Comparison of ENCODE assay signal across 24 cellular contexts in the genomic region with DNA sequence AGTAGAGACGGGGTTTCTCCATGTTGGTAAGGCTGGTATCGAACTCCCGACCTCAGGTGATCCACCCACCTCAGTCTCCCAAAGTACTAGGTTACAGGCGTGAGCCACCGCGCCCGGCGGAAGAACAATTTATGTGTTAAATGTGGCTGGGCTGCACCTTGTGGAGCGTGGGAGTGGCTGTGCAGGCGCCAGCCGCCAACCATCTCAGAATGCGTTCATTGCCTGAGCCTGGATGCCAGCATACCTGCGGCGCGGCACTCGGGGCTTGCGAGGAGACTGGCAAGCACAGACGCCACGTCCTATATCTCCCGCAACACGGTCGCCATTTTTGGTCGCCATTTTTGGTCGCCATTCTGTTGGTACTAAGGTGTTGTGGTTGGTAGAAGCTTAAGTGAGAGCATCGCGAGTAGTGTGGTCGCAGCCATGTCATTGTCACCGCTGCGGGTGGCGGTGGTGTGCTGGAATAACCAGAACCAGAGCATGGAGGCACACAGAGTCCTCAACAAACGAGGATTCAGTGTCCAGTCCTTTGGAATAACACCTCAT.
"Had no signal": no experiment of that assay in that cellular context is flagged by ENCODE, and none has a peak within 500 bp of the region (broad histone marks: within the 10 kb centered on the region; RNA-seq: fewer than 3 reads in every experiment).

No MANE protein-coding gene starts in this region.

- H3K36me3 ChIP-seq: SJSA1 had no signal

- H3K27me3 ChIP-seq: SJSA1 had no signal

- H3K4me1 ChIP-seq: SJSA1 had no signal

- H3K27ac ChIP-seq: HL-60, SJSA1, SK-N-MC had no signal

- H3K4me3 Mint-ChIP-seq: IgD-negative memory B cell had no signal

- FAIRE-seq: HTR-8/SVneo, RCC 7860 had no signal

- DNase-seq: KBM-7, MV-4-11, NCI-H1048, NCI-H1105, NCI-H1417, NCI-H1436 treated with DMSO at 0.1 percent for 48 hours, NCI-H187, NCI-H2029, NCI-H2081 treated with DMSO at 0.1 percent for 48 hours, NCI-H2171 treated with DMSO at 0.1 percent for 48 hours, NCI-H226, NCI-H446, NCI-H510A, NCI-H524 treated with DMSO at 0.1 percent for 48 hours, NCI-H69, Right ventricle myocardium superior, RPMI8226, SIG-M5 had no signal

- H3K27ac Mint-ChIP-seq: IgD-negative memory B cell had no signal

- H3K4me1 Mint-ChIP-seq: IgD-negative memory B cell had no signal

- H3K4me3 ChIP-seq: SJSA1, SK-N-MC had no signal

- H3K9me3 ChIP-seq: SJSA1 had no signal

- H3K9me3 Mint-ChIP-seq: IgD-negative memory B cell had no signal

- H3K36me3 Mint-ChIP-seq: IgD-negative memory B cell had no signal

- H3K27me3 Mint-ChIP-seq: IgD-negative memory B cell had no signal
